In genomic region chr1:27321813-27322568, GRCh38 we compare ENCODE assay signal across 8 cellular contexts. TPM values are rescaled to one million over a fixed set of nuclear protein-coding genes. Genes with fewer than 3 reads are reported as not detected.
DNase-seq lines count a peak whose midpoint lies in the region; ATAC-seq and TF ChIP-seq lines count a peak whose summit lies in the region.

Gene TMEM222 (plus strand): TSS chr1:27322163. CDS start chr1:27322198, 35 bp downstream.

- H3K23ac ChIP-seq in neuronal stem cell (ENCODE audit: low read depth, low read length, poor library complexity) = peak within 1 kb of the TSS; percentile 87

- H3K27me3 ChIP-seq in GM06990 (replicated peaks; ENCODE audit: control insufficient read depth, insufficient read depth, low read length) (no peaks in the 10 kb centered on the region), neuronal stem cell (ENCODE audit: control insufficient read depth in 3 of 3, insufficient read depth in 3 of 3, low read depth in 1 of 3, low read length in 3 of 3) (no peaks in the 10 kb centered on the region), subcutaneous abdominal adipose tissue (ENCODE audit: control insufficient read depth in 5 of 5, insufficient read depth in 4 of 5, low read length in 5 of 5) (peaks cover 0 to 12% (median 9%) of the 10 kb centered on the region in 5 donors)

- H2BK120ac ChIP-seq in neuronal stem cell (ENCODE audit: low read depth, low read length) = no peak within 1 kb of the TSS

- ATAC-seq in HG02571 (IDR thresholded peaks at IDR 0.05; ENCODE audit: unreplicated experiment) = peak; percentile 86

- H3K4me3 ChIP-seq in GM06990 (replicated peaks; ENCODE audit: low read depth, low read length) (peak within 1 kb of the TSS; percentile 98), NB4 (ENCODE audit: low read depth, low read length) (peak within 1 kb of the TSS; percentile 81), neuronal stem cell (ENCODE audit: low read length in 2 of 2) (peak within 1 kb of the TSS; percentile 91 to 94), subcutaneous abdominal adipose tissue (ENCODE audit: low read depth in 1 of 5, low read length in 5 of 5) (peak within 1 kb of the TSS; percentile 87 to 98 (median 98))

- no CpG with 5 or more reads among the region's 67 CpGs for WGBS in neuronal stem cell (ENCODE audit: extremely low coverage in 2 of 2, insufficient read length in 2 of 2, insufficient replicate concordance in 1 of 2), 2 donors

- no peak within 1 kb of the TSS for H4K91ac ChIP-seq in neuronal stem cell (ENCODE audit: low read depth, low read length, poor library complexity)

- peak within 1 kb of the TSS; percentile 77 for H4K8ac ChIP-seq in neuronal stem cell (ENCODE audit: low read depth, low read length)

- H3K18ac ChIP-seq in neuronal stem cell (ENCODE audit: low read length) = peak within 1 kb of the TSS; percentile 94

- peak within 1 kb of the TSS; percentile 93 for H2BK5ac ChIP-seq in neuronal stem cell (ENCODE audit: low read length)

- no peak within 1 kb of the TSS for H3K4ac ChIP-seq in neuronal stem cell (ENCODE audit: low read length)

- H3K27ac Mint-ChIP-seq in activated naive CD4-positive, alpha-beta T cell treated with anti-CD3 and anti-CD28 coated beads for 36 hours = peak within 1 kb of the TSS; percentile 86

- peak; percentile 62 for TF ChIP-seq POLR2A in NB4 (IDR thresholded peaks at IDR 0.05; ENCODE audit: extremely low read depth, insufficient read length)

- peak within 1 kb of the TSS; percentile 71 for H3K27ac ChIP-seq in neuronal stem cell (replicated peaks; ENCODE audit: low read length)
- H3K27ac ChIP-seq in subcutaneous abdominal adipose tissue (ENCODE audit: low read depth, low read length) = peak within 1 kb of the TSS; percentile 86

- peak; percentile 99 for DNase-seq in GM06990 (ENCODE audit: extremely low read depth, insufficient read length)
- peak; percentile 99 for DNase-seq in NB4 (ENCODE audit: low read depth)
- DNase-seq in SK-N-DZ (ENCODE audit: low spot score) = peak; percentile 94
- peak; percentile 98 for DNase-seq in activated naive CD4-positive, alpha-beta T cell treated with anti-CD3 and anti-CD28 coated beads for 36 hours
- DNase-seq in foreskin melanocyte = peak; percentile 94
- DNase-seq in neuronal stem cell (ENCODE audit: low spot score) = peak; percentile 94

- H3K36me3 ChIP-seq in GM06990 (ENCODE audit: control insufficient read depth, insufficient read depth, low read length) (peaks cover 11% of the 10 kb centered on the region), neuronal stem cell (replicated peaks in 1 of 2; ENCODE audit: control insufficient read depth in 2 of 2, insufficient read depth in 2 of 2, low read length in 2 of 2) (peaks cover 18 to 30% of the 10 kb centered on the region in 2 donors), subcutaneous abdominal adipose tissue (ENCODE audit: control insufficient read depth in 5 of 5, insufficient read depth in 5 of 5, low read length in 5 of 5) (peaks cover 0 to 23% (median 19%) of the 10 kb centered on the region in 5 donors)

- H3K4me1 ChIP-seq in neuronal stem cell (ENCODE audit: control insufficient read depth in 2 of 2, insufficient read depth in 1 of 2, low read depth in 1 of 2, low read length in 2 of 2) = peaks cover 6 to 12% of the 10 kb centered on the region in 2 donors
- peaks cover 5 to 29% (median 25%) of the 10 kb centered on the region in 5 donors for H3K4me1 ChIP-seq in subcutaneous abdominal adipose tissue (ENCODE audit: control insufficient read depth in 5 of 5, insufficient read depth in 5 of 5, low read length in 5 of 5)

- TF ChIP-seq CTCF in GM06990 (IDR thresholded peaks at IDR 0.05; ENCODE audit: insufficient read depth, low read length, poor library complexity, severe bottlenecking) (no peak), NB4 (IDR thresholded peaks at IDR 0.05; ENCODE audit: low read depth, low read length) (no peak)

- H2BK15ac ChIP-seq in neuronal stem cell (ENCODE audit: low read length) = no peak within 1 kb of the TSS

- intact Hi-C loops in activated naive CD4-positive, alpha-beta T cell treated with anti-CD3 and anti-CD28 coated beads for 36 hours (cut with micrococcal nuclease) = loop anchor here (1.0 to 2.0 kb wide), 5 partner anchors 19 to 168 kb away; partner anchors contain the start of genes GPR3, MAP3K6, SLC9A1 and WASF2

- H3K4me1 Mint-ChIP-seq in activated naive CD4-positive, alpha-beta T cell treated with anti-CD3 and anti-CD28 coated beads for 36 hours (ENCODE audit: low read depth) = peaks cover 45% of the 10 kb centered on the region

- peak within 1 kb of the TSS; percentile 66 for H3K4me2 ChIP-seq in neuronal stem cell (ENCODE audit: insufficient read depth, low read length, poor library complexity, severe bottlenecking)

- H2AK5ac ChIP-seq in neuronal stem cell (ENCODE audit: low read depth, low read length) = peak within 1 kb of the TSS; percentile 30

- CTCF ChIA-PET in activated naive CD4-positive, alpha-beta T cell treated with anti-CD3 and anti-CD28 coated beads for 36 hours (lab: Charles Lee) = interaction anchor here (0.6 to 2.0 kb wide), 4 partner anchors 11 to 449 kb away, joined by 3 to 22 read pairs (median 4); no protein-coding TSS in a partner anchor

- H3K4me3 Mint-ChIP-seq in activated naive CD4-positive, alpha-beta T cell treated with anti-CD3 and anti-CD28 coated beads for 36 hours = peak within 1 kb of the TSS; percentile 94

- peak within 1 kb of the TSS; percentile 88 for H2AFZ ChIP-seq in neuronal stem cell (ENCODE audit: low read length)

- peaks cover 7% of the 10 kb centered on the region for H3K36me3 Mint-ChIP-seq in activated naive CD4-positive, alpha-beta T cell treated with anti-CD3 and anti-CD28 coated beads for 36 hours (ENCODE audit: low read depth)

- H3K27me3 Mint-ChIP-seq in activated naive CD4-positive, alpha-beta T cell treated with anti-CD3 and anti-CD28 coated beads for 36 hours (ENCODE audit: low read depth) = no peaks in the 10 kb centered on the region

- H3K9ac ChIP-seq in neuronal stem cell (ENCODE audit: low read depth, low read length, poor library complexity) (peak within 1 kb of the TSS; percentile 97), subcutaneous abdominal adipose tissue (ENCODE audit: low read length in 5 of 5) (peak within 1 kb of the TSS; percentile 93 to 98 (median 97))

- H3K14ac ChIP-seq in neuronal stem cell (ENCODE audit: low read length) = peak within 1 kb of the TSS; percentile 59

- H3K9me3 ChIP-seq in neuronal stem cell (replicated peaks in 1 of 2; ENCODE audit: control insufficient read depth in 2 of 2, insufficient read depth in 1 of 2, low read depth in 1 of 2, low read length in 2 of 2) (no peaks in the 10 kb centered on the region), subcutaneous abdominal adipose tissue (ENCODE audit: control insufficient read depth in 5 of 5, low read length in 5 of 5) (no peaks in the 10 kb centered on the region)

- no peak within 1 kb of the TSS for H2BK12ac ChIP-seq in neuronal stem cell (ENCODE audit: low read length)

- no peaks in the 10 kb centered on the region for H3K9me3 Mint-ChIP-seq in activated naive CD4-positive, alpha-beta T cell treated with anti-CD3 and anti-CD28 coated beads for 36 hours

- peaks cover 7% of the 10 kb centered on the region for H3K79me1 ChIP-seq in neuronal stem cell (ENCODE audit: low read depth, low read length)

RNA-seq across cellular contexts. Expression of gene TMEM222, which starts in this region (rescaled TPM):
- 45.4 and 46.7 TPM in 2 replicates for polyA plus RNA-seq in SK-N-DZ (2014; cell fraction: cytosol; rRNA removed)
- 45.2 and 47.0 TPM in 2 replicates for polyA plus RNA-seq in SK-N-DZ (2014; cell fraction: nucleus; rRNA removed)
- total RNA-seq in activated naive CD4-positive, alpha-beta T cell treated with anti-CD3 and anti-CD28 coated beads for 36 hours = 10 to 100 TPM; 22.0 to 22.8 TPM
- 23.9 TPM for polyA plus RNA-seq in neuronal stem cell (2013, experiment 1 of 2)
- polyA plus RNA-seq in neuronal stem cell (2013, experiment 2 of 2) = 22.3 TPM

Comparison
In these comparisons a context has a peak if more than half of its experiments do, and no peak if none do; other contexts are left out.
1. Peak in every context shown above with its lines: DNase-seq, ATAC-seq, H3K4me3 ChIP-seq and H3K27ac ChIP-seq.